1 cellular context compared by ENCODE assay signal in genomic region chr3:182567666-182568065, GRCh38.
TF ChIP-seq lines count a peak whose summit lies in the region.

No MANE protein-coding gene starts in this region.

TF ChIP-seq in GM12878, 131 proteins besides CTCF, POLR2A, EP300 and RAD21 (continued from another document):
- TF ChIP-seq CUX1 (IDR thresholded peaks at IDR 0.05; ENCODE audit: insufficient replicate concordance, low read depth, low read length) (no peak), JUND (IDR thresholded peaks at IDR 0.05; ENCODE audit: low read depth, low read length) (no peak), E2F8 (IDR thresholded peaks at IDR 0.05; ENCODE audit: low read depth, partially characterized antibody) (no peak), NR2C1 (IDR thresholded peaks at IDR 0.05) (no peak), NRF1 (conservative IDR thresholded peaks at IDR 0.05; ENCODE audit: low read depth, low read length) (no peak), PAX5 (IDR thresholded peaks at IDR 0.05; ENCODE audit: borderline replicate concordance, low read depth, low read length) (no peak), RELB (IDR thresholded peaks at IDR 0.05; ENCODE audit: low read depth) (no peak), CBX5 (IDR thresholded peaks at IDR 0.05; ENCODE audit: low read depth) (no peak), RUNX3 (IDR thresholded peaks at IDR 0.05; ENCODE audit: low read length) (no peak), GABPA (IDR thresholded peaks at IDR 0.05; ENCODE audit: low read depth) (no peak), CHD4 (IDR thresholded peaks at IDR 0.05) (no peak)
